ENCODE assay signal across 24 cellular contexts in genomic region chr14:47710581-47710980, GRCh38. TPM values are rescaled to one million over a fixed set of nuclear protein-coding genes. Genes with fewer than 3 reads are reported as not detected.
DNase-seq lines count a peak whose midpoint lies in the region; ATAC-seq, FAIRE-seq and TF ChIP-seq lines count a peak whose summit lies in the region.
"Had no signal": no experiment of that assay in that cellular context is flagged by ENCODE, and none has a peak within 500 bp of the region (broad histone marks: within the 10 kb centered on the region; RNA-seq: fewer than 3 reads in every experiment).

No MANE protein-coding gene starts in this region.

- no peaks in the 10 kb centered on the region for H3K36me3 ChIP-seq in HCT116 (ENCODE audit: control insufficient read depth in 1 of 2, insufficient read depth in 2 of 2, low read length in 2 of 2)
- no peaks in the 10 kb centered on the region for H3K36me3 ChIP-seq in PC-9 (ENCODE audit: low read depth)
- H3K36me3 ChIP-seq in bronchial epithelial cell (ENCODE audit: control insufficient read depth, insufficient read depth, low read length): no peaks in the 10 kb centered on the region
- H3K36me3 ChIP-seq: BE2C, HAP-1 had no signal

- no TSS peak for BruUV-seq in HCT116 (replicated peaks; lab: Mats Ljungman, UMichigan)
- BruUV-seq in PC-9 (replicated peaks; lab: Mats Ljungman, UMichigan): no TSS peak

- FAIRE-seq in bronchial epithelial cell (lab: Jason Lieb, UNC): no peak
- FAIRE-seq: G401.6, GM12891, H1 had no signal

- H3K27ac ChIP-seq in HCT116 (ENCODE audit: low read depth, low read length) (no peak overlapping the region), PC-9 (peak overlapping the region; percentile 27; the same call in 1 of the 2 replicates)

- RAD21 ChIA-PET in HCT116 (lab: Charles Lee; ENCODE audit: low non-redundant PET in 1 of 2, low total read pairs in 2 of 2, uncharacterized antibody in 2 of 2, unreplicated experiment in 2 of 2): no interaction called here

- H3K79me2 ChIP-seq in HCT116 (ENCODE audit: insufficient read depth, low read length) (no peaks in the 10 kb centered on the region), PC-9 (ENCODE audit: low read depth) (no peaks in the 10 kb centered on the region)

- intact Hi-C loops in HCT116 (cut with micrococcal nuclease) (no loop called here), PC-9 (cut with micrococcal nuclease; ENCODE audit: unreplicated experiment) (no loop called here)

- DNase-seq in ACHN: peak; percentile 8
- DNase-seq in HCT116 (ENCODE audit: low read depth, low spot score): no peak
- peak in 1 of 2 experiments; percentile 63 for DNase-seq in PC-9
- peak; percentile 6 for DNase-seq in bronchial epithelial cell (ENCODE audit: low read depth)
- no peak for DNase-seq in cerebellum (ENCODE audit: low spot score)
- DNase-seq: 8988T; BE2C; C1 segment of cervical spinal cord; CD4-positive, CD25-positive, alpha-beta regulatory T cell; CD8-positive, alpha-beta memory T cell; COR-L47; DMS 273 treated with DMSO at 0.1 percent for 48 hours; DMS53; DND-41; EL; HFFc6; KG1 had no signal

- H4K20me1 ChIP-seq in HCT116 (ENCODE audit: insufficient read depth): no peaks in the 10 kb centered on the region
- H4K20me1 ChIP-seq in PC-9 (ENCODE audit: insufficient read depth): no peaks in the 10 kb centered on the region

- H3K27me3 ChIP-seq in HCT116 (ENCODE audit: insufficient read depth, low read length) (no peaks in the 10 kb centered on the region), PC-9 (ENCODE audit: insufficient read depth, low read depth) (no peaks in the 10 kb centered on the region), bronchial epithelial cell (ENCODE audit: control insufficient read depth, insufficient read depth, low read length) (no peaks in the 10 kb centered on the region)

- CTCF ChIA-PET in HCT116 (lab: Charles Lee): no interaction called here
- CTCF ChIA-PET in PC-9 (lab: Charles Lee): no interaction called here

- ATAC-seq in HCT116 (no peak), SK-N-SH treated with all-trans-retinoic acid at 6 μM for 48 hours (no peak), GM19395 (IDR thresholded peaks at IDR 0.05; ENCODE audit: unreplicated experiment) (no peak), GM18867 (IDR thresholded peaks at IDR 0.05; ENCODE audit: unreplicated experiment) (no peak)

- H3K4me3 ChIP-seq in HCT116 (replicated peaks in 1 of 2; ENCODE audit: low read depth in 1 of 2, low read length in 2 of 2): no peak overlapping the region
- H3K4me3 ChIP-seq in PC-9: no peak overlapping the region
- no peak overlapping the region for H3K4me3 ChIP-seq in bronchial epithelial cell (ENCODE audit: low read depth, low read length)
- H3K4me3 ChIP-seq: HAP-1 had no signal

- H3K9ac ChIP-seq in HCT116 (ENCODE audit: low read length): no peak overlapping the region

- H3K4me1 ChIP-seq in HCT116 (ENCODE audit: control insufficient read depth in 1 of 2, insufficient read depth in 2 of 2, low read length in 2 of 2): peaks cover 0 to 7% of the 10 kb centered on the region in 2 experiments; a peak in 1 of 4 replicates
- H3K4me1 ChIP-seq in PC-9 (replicated peaks; ENCODE audit: insufficient read depth): peaks cover 5% of the 10 kb centered on the region; the same call in 1 of the 2 replicates
- H3K4me1 ChIP-seq: BE2C, HAP-1 had no signal

- TF ChIP-seq RAD21 in HCT116 (IDR thresholded peaks at IDR 0.05; ENCODE audit: low read depth): no peak

- in situ Hi-C loops in ACHN (cut with HindIII; ENCODE audit: low pct_ligation_motif_present, low pct_unique_long_range_greater_than_20kb, low sequenced_read_pairs): no loop called here

- POLR2A ChIA-PET in HCT116 (lab: Charles Lee): no interaction called here
- POLR2A ChIA-PET in PC-9 (lab: Charles Lee; ENCODE audit: unreplicated experiment): no interaction called here

- H3K9me2 ChIP-seq in HCT116 (ENCODE audit: insufficient read depth) (no peaks in the 10 kb centered on the region), PC-9 (ENCODE audit: insufficient read depth) (no peaks in the 10 kb centered on the region; the same call in 1 of the 2 replicates)

- TF ChIP-seq CTCF in HCT116 (IDR thresholded peaks at IDR 0.05 in 2 of 3, conservative IDR thresholded peaks at IDR 0.05 in 1 of 3; ENCODE audit: borderline replicate concordance in 1 of 3, insufficient read depth in 1 of 3, low read depth in 2 of 3, low read length in 2 of 3) (no peak), PC-9 (conservative IDR thresholded peaks at IDR 0.05) (no peak), bronchial epithelial cell (IDR thresholded peaks at IDR 0.05; ENCODE audit: insufficient read depth, low read length, severe bottlenecking) (no peak)

- no peaks in the 10 kb centered on the region for H3K9me3 ChIP-seq in HCT116 (ENCODE audit: control insufficient read depth in 1 of 2, insufficient read depth in 1 of 2, low read depth in 1 of 2, low read length in 2 of 2)
- H3K9me3 ChIP-seq in PC-9 (ENCODE audit: insufficient read depth, low read depth): no peaks in the 10 kb centered on the region
- H3K9me3 ChIP-seq: BE2C, HAP-1 had no signal

- no peaks in the 10 kb centered on the region for H3F3A ChIP-seq in PC-9 (ENCODE audit: insufficient read depth, low read depth)

- 0 out of 2 replicates have a peak overlapping the region, but pooled peaks have one; percentile 11 for H3K4me2 ChIP-seq in HCT116 (ENCODE audit: low read length)
- H3K4me2 ChIP-seq in PC-9: no peak overlapping the region

- no peak overlapping the region for H2AFZ ChIP-seq in HCT116 (ENCODE audit: low read depth, low read length, poor library complexity, severe bottlenecking)
- no peak overlapping the region; the same call in 1 of the 2 replicates for H2AFZ ChIP-seq in PC-9

- TF ChIP-seq POLR2A in HCT116 (IDR thresholded peaks at IDR 0.05; ENCODE audit: borderline replicate concordance, extremely low read depth, insufficient read depth, insufficient read length): no peak

TF ChIP-seq in HCT116, 20 proteins besides CTCF, POLR2A, EP300 and RAD21 (continues in another document):
- TF ChIP-seq TCF7L2 (IDR thresholded peaks at IDR 0.05; ENCODE audit: borderline replicate concordance, extremely low read depth, insufficient read depth, insufficient read length) (no peak), REST (IDR thresholded peaks at IDR 0.05; ENCODE audit: low read depth) (no peak), ZNF274 (IDR thresholded peaks at IDR 0.05; ENCODE audit: low read depth, low read length) (no peak), FOSL1 (IDR thresholded peaks at IDR 0.05; ENCODE audit: low read depth) (peak; percentile 12; the same call in 1 of the 2 replicates)

TF ChIP-seq in SK-N-SH treated with all-trans-retinoic acid at 6 μM for 48 hours, 23 proteins besides CTCF, POLR2A, EP300 and RAD21:
- TF ChIP-seq CREB5 (CRISPR knock-in tag; IDR thresholded peaks at IDR 0.05; ENCODE audit: low read depth): no peak
- TF ChIP-seq TCF4 (CRISPR knock-in tag; IDR thresholded peaks at IDR 0.05; ENCODE audit: borderline replicate concordance): no peak
- TF ChIP-seq ZNF565 (CRISPR knock-in tag; conservative IDR thresholded peaks at IDR 0.05; ENCODE audit: low read depth): no peak
- TF ChIP-seq ARNTL (CRISPR knock-in tag; IDR thresholded peaks at IDR 0.05; ENCODE audit: borderline replicate concordance, low read depth): no peak
- TF ChIP-seq GLIS3 (CRISPR knock-in tag; IDR thresholded peaks at IDR 0.05): no peak
- TF ChIP-seq CSDC2 (CRISPR knock-in tag; IDR thresholded peaks at IDR 0.05): no peak

RNA-seq across cellular contexts. Expression of gene MDGA2, which starts 35.2 kb away (rescaled TPM):
- total RNA-seq in HCT116 (2021; ENCODE audit: unreplicated experiment): not detected
- polyA plus RNA-seq in HCT116 (2012): not detected in 2 replicates
- total RNA-seq in PC-9 (2021): not detected in 2 replicates
- total RNA-seq in bronchial epithelial cell: not detected in 2 replicates
- total RNA-seq in cerebellum: 34.9 TPM
- total RNA-seq: CD4-positive, CD25-positive, alpha-beta regulatory T cell; CD8-positive, alpha-beta memory T cell; HFFc6 had no signal
- polyA plus RNA-seq: CD4-positive, CD25-positive, alpha-beta regulatory T cell; CD8-positive, alpha-beta memory T cell had no signal

Comparison
In these comparisons a context has a peak if more than half of its experiments do, and no peak if none do; other contexts are left out.
1. DNase-seq: peak in ACHN (single experiment) and bronchial epithelial cell (single experiment); none in HCT116 (single experiment) and cerebellum (single experiment).
2. RNA of gene MDGA2, which starts 35.2 kb away (total RNA-seq): 34.9 TPM in cerebellum (single experiment); not detected in HCT116 (single experiment), not detected in PC-9 and not detected in bronchial epithelial cell; every median in the first group is over 10 times any median in the second.